ENCODE assay signal across 2 cellular contexts in genomic region chr2:120654383-120655134, GRCh38.
TF ChIP-seq lines count a peak whose summit lies in the region.

No MANE protein-coding gene starts in this region.

TF ChIP-seq in GM23338, 12 proteins besides CTCF, POLR2A, EP300 and RAD21:
- TF ChIP-seq POLR2AphosphoS5 (IDR thresholded peaks at IDR 0.05; ENCODE audit: low read depth) (no peak), CREB1 (CRISPR knock-in tag; IDR thresholded peaks at IDR 0.05; ENCODE audit: low read depth) (no peak), EZH2 (IDR thresholded peaks at IDR 0.05; ENCODE audit: low read depth, unreplicated experiment) (no peak), STAT1 (IDR thresholded peaks at IDR 0.05; ENCODE audit: unreplicated experiment) (no peak), ZNF462 (CRISPR knock-in tag; IDR thresholded peaks at IDR 0.05) (no peak), NANOG (IDR thresholded peaks at IDR 0.05; ENCODE audit: borderline replicate concordance) (no peak), JUNB (IDR thresholded peaks at IDR 0.05; ENCODE audit: unreplicated experiment) (no peak), ZNF331 (CRISPR knock-in tag; IDR thresholded peaks at IDR 0.05; ENCODE audit: low read depth) (no peak), ZNF114 (CRISPR knock-in tag; IDR thresholded peaks at IDR 0.05) (no peak), EZH2phosphoT487 (IDR thresholded peaks at IDR 0.05; ENCODE audit: unreplicated experiment) (no peak)
- TF ChIP-seq, protein P1, sequence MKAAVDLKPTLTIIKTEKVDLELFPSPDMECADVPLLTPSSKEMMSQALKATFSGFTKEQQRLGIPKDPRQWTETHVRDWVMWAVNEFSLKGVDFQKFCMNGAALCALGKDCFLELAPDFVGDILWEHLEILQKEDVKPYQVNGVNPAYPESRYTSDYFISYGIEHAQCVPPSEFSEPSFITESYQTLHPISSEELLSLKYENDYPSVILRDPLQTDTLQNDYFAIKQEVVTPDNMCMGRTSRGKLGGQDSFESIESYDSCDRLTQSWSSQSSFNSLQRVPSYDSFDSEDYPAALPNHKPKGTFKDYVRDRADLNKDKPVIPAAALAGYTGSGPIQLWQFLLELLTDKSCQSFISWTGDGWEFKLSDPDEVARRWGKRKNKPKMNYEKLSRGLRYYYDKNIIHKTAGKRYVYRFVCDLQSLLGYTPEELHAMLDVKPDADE (IDR thresholded peaks at IDR 0.05): no peak
- TF ChIP-seq, protein P2, sequence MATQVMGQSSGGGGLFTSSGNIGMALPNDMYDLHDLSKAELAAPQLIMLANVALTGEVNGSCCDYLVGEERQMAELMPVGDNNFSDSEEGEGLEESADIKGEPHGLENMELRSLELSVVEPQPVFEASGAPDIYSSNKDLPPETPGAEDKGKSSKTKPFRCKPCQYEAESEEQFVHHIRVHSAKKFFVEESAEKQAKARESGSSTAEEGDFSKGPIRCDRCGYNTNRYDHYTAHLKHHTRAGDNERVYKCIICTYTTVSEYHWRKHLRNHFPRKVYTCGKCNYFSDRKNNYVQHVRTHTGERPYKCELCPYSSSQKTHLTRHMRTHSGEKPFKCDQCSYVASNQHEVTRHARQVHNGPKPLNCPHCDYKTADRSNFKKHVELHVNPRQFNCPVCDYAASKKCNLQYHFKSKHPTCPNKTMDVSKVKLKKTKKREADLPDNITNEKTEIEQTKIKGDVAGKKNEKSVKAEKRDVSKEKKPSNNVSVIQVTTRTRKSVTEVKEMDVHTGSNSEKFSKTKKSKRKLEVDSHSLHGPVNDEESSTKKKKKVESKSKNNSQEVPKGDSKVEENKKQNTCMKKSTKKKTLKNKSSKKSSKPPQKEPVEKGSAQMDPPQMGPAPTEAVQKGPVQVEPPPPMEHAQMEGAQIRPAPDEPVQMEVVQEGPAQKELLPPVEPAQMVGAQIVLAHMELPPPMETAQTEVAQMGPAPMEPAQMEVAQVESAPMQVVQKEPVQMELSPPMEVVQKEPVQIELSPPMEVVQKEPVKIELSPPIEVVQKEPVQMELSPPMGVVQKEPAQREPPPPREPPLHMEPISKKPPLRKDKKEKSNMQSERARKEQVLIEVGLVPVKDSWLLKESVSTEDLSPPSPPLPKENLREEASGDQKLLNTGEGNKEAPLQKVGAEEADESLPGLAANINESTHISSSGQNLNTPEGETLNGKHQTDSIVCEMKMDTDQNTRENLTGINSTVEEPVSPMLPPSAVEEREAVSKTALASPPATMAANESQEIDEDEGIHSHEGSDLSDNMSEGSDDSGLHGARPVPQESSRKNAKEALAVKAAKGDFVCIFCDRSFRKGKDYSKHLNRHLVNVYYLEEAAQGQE (IDR thresholded peaks at IDR 0.05; ENCODE audit: unreplicated experiment): no peak

TF ChIP-seq in H1, 55 proteins besides CTCF, POLR2A, EP300 and RAD21:
- no peak for TF ChIP-seq E2F6 (IDR thresholded peaks at IDR 0.05)
- TF ChIP-seq KDM4A (IDR thresholded peaks at IDR 0.05; ENCODE audit: low read depth, low read length, severe bottlenecking): no peak
- no peak for TF ChIP-seq CHD1 (IDR thresholded peaks at IDR 0.05; ENCODE audit: low read depth, low read length)
- no peak for TF ChIP-seq SP4 (IDR thresholded peaks at IDR 0.05; ENCODE audit: low read length)
- TF ChIP-seq CEBPB (IDR thresholded peaks at IDR 0.05; ENCODE audit: low read depth, low read length): no peak
- no peak for TF ChIP-seq SIX5 (IDR thresholded peaks at IDR 0.05; ENCODE audit: low read depth, low read length)
- no peak for TF ChIP-seq PHF8 (conservative IDR thresholded peaks at IDR 0.05; ENCODE audit: low read depth, low read length)
- TF ChIP-seq USF2 (IDR thresholded peaks at IDR 0.05; ENCODE audit: low read length): no peak
- TF ChIP-seq BRCA1 (IDR thresholded peaks at IDR 0.05; ENCODE audit: low read depth, low read length): no peak
- TF ChIP-seq SP1 (IDR thresholded peaks at IDR 0.05; ENCODE audit: low read depth, low read length): no peak
- TF ChIP-seq TAF7 (optimal IDR thresholded peaks at IDR 0.05; ENCODE audit: borderline replicate concordance, low read depth, low read length): no peak
- no peak for TF ChIP-seq EGR1 (IDR thresholded peaks at IDR 0.05; ENCODE audit: borderline replicate concordance, low read depth, low read length)
- no peak for TF ChIP-seq GTF2F1 (IDR thresholded peaks at IDR 0.05; ENCODE audit: borderline replicate concordance, low read depth, low read length)
